31 cellular contexts compared by ENCODE assay signal in the genomic region with DNA sequence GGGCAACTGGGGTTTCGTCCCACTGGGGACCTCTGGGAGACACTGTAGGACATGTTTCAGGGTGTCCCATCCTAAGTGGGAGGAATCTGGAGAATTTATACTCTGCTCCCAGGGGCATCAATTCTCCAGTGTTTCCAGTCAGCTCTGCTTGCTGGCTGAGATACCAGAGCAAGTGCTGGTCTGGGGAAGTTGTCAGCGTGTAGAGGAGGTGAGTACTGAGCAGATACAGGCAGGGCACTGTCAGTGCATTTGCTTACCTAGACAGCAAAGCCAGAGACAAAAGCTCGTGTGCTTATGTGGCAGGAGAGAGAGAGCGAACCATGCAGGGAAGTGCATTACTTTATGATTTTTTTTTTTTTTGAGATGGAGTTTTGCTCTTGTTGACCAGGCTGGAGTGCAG. TPM values are rescaled to one million over a fixed set of nuclear protein-coding genes. Genes with fewer than 3 reads are reported as not detected.
"Had no signal": no experiment of that assay in that cellular context is flagged by ENCODE, and none has a peak within 500 bp of the region (broad histone marks: within the 10 kb centered on the region; RNA-seq: fewer than 3 reads in every experiment).

No MANE protein-coding gene starts in this region.

- H3K4me3 Mint-ChIP-seq: immature natural killer cell; naive thymus-derived CD8-positive, alpha-beta T cell; nephron; neural crest cell; stimulated activated effector memory CD8-positive, alpha-beta T cell treated with anti-CD3 and anti-CD28 coated beads, Interleukin-12 subunit alpha, Interleukin-12 subunit beta, amount 100 ng/mL, for 72 hours; stimulated activated naive CD8-positive, alpha-beta T cell treated with anti-CD3 and anti-CD28 coated beads, Interleukin-15, Interleukin-2, amounts not matched to agents 100 ng/mL and 50 ng/mL, for 24 hours had no signal

- H3K36me3 ChIP-seq: left lung, lower lobe of right lung, pancreas, prostate gland, sigmoid colon, spleen, suprapubic skin, thoracic aorta, tibial artery, upper lobe of right lung had no signal

- H3K4me3 ChIP-seq: left lung, lower lobe of right lung, pancreas, prostate gland, sigmoid colon, spleen, suprapubic skin, thoracic aorta, tibial artery, upper lobe of right lung had no signal

- DNase-seq: immature natural killer cell; kidney; left colon; left lung; lower lobe of right lung; mammary epithelial cell; mesenchymal stem cell; naive thymus-derived CD8-positive, alpha-beta T cell; nucleus accumbens; pancreas; posterior cingulate gyrus; retina; right cardiac atrium; sigmoid colon; small intestine; spleen; stimulated activated CD4-positive, alpha-beta T cell treated with anti-CD3 and anti-CD28 coated beads, Interleukin-4, amount 100 ng/mL, for 24 hours; stimulated activated naive CD4-positive, alpha-beta T cell; tibial artery; trophoblast cell; upper lobe of right lung had no signal

- H3K27ac ChIP-seq: left lung, lower lobe of right lung, pancreas, prostate gland, sigmoid colon, spleen, suprapubic skin, thoracic aorta, tibial artery, upper lobe of right lung had no signal

- H3K9me3 ChIP-seq: lower lobe of right lung, pancreas, prostate gland, suprapubic skin, thoracic aorta, tibial artery, upper lobe of right lung had no signal

- H3K36me3 Mint-ChIP-seq: immature natural killer cell; stimulated activated effector memory CD8-positive, alpha-beta T cell treated with anti-CD3 and anti-CD28 coated beads, Interleukin-12 subunit alpha, Interleukin-12 subunit beta, amount 100 ng/mL, for 72 hours had no signal

- H3K9me3 Mint-ChIP-seq: nephron had no signal

- H3K4me1 Mint-ChIP-seq: immature natural killer cell; naive thymus-derived CD8-positive, alpha-beta T cell; neural crest cell; stimulated activated effector memory CD8-positive, alpha-beta T cell treated with anti-CD3 and anti-CD28 coated beads, Interleukin-12 subunit alpha, Interleukin-12 subunit beta, amount 100 ng/mL, for 72 hours had no signal

- FAIRE-seq: islet of Langerhans, kidney, pancreas, small intestine, urothelium cell line had no signal

- H3K27me3 ChIP-seq: left lung, pancreas, sigmoid colon, suprapubic skin, upper lobe of right lung had no signal

- H3K27me3 Mint-ChIP-seq: stimulated activated naive CD8-positive, alpha-beta T cell treated with anti-CD3 and anti-CD28 coated beads, Interleukin-15, Interleukin-2, amounts not matched to agents 100 ng/mL and 50 ng/mL, for 24 hours had no signal

- H3K27ac Mint-ChIP-seq: immature natural killer cell; naive thymus-derived CD8-positive, alpha-beta T cell; nephron; stimulated activated effector memory CD8-positive, alpha-beta T cell treated with anti-CD3 and anti-CD28 coated beads, Interleukin-12 subunit alpha, Interleukin-12 subunit beta, amount 100 ng/mL, for 72 hours; stimulated activated naive CD8-positive, alpha-beta T cell treated with anti-CD3 and anti-CD28 coated beads, Interleukin-15, Interleukin-2, amounts not matched to agents 100 ng/mL and 50 ng/mL, for 24 hours had no signal

- H3K4me1 ChIP-seq: left lung, lower lobe of right lung, prostate gland, sigmoid colon, spleen, suprapubic skin, tibial artery, upper lobe of right lung had no signal

RNA-seq across cellular contexts. Expression of gene TOX3, which starts 20.2 kb away (rescaled TPM):
- total RNA-seq: naive thymus-derived CD8-positive, alpha-beta T cell; osteoblast; right cardiac atrium; spleen; thoracic aorta had no signal
- polyA plus RNA-seq: immature natural killer cell; mammary epithelial cell; naive thymus-derived CD8-positive, alpha-beta T cell had no signal
